Comparison of ENCODE assay signal across 12 cellular contexts in genomic region chr11:109914809-109915653, GRCh38.
DNase-seq lines count a peak whose midpoint lies in the region; ATAC-seq, FAIRE-seq and TF ChIP-seq lines count a peak whose summit lies in the region.
"Had no signal": no experiment of that assay in that cellular context is flagged by ENCODE, and none has a peak within 500 bp of the region (broad histone marks: within the 10 kb centered on the region; RNA-seq: fewer than 3 reads in every experiment).

No MANE protein-coding gene starts in this region.

- no peaks in the 10 kb centered on the region for H3K79me2 ChIP-seq in K562 (ENCODE audit: control insufficient read depth, insufficient read depth, low read length)

- H3K4me3 ChIP-seq in K562, result no peak overlapping the region
- H3K4me3 ChIP-seq: mucosa of descending colon, suprapubic skin had no signal

- no peaks in the 10 kb centered on the region for H3K36me3 ChIP-seq in K562 (ENCODE audit: control insufficient read depth, insufficient read depth, low read length)
- H3K36me3 ChIP-seq: suprapubic skin had no signal

- H2AFZ ChIP-seq in K562 (ENCODE audit: low read depth, low read length), result peak overlapping the region; percentile 57; the same call in 1 of the 2 replicates

- H4K20me1 ChIP-seq in K562 (replicated peaks; ENCODE audit: control insufficient read depth, insufficient read depth, low read length), result no peaks in the 10 kb centered on the region

- no peak overlapping the region for H3K4me2 ChIP-seq in K562 (ENCODE audit: insufficient read depth, low read length)

- DNase-seq in DMS53 treated with DMSO at 0.1 percent for 48 hours (lab: John Stamatoyannopoulos, UW; ENCODE audit: unreplicated experiment), result peak; percentile 23
- peak in 1 of 4 experiments; percentile 15 for DNase-seq in K562 (ENCODE audit: extremely low read depth in 1 of 4, low spot score in 3 of 4)
- DNase-seq in lung microvascular endothelial cell (ENCODE audit: low read depth in 2 of 2), result peak; percentile 48 to 96
- no peak for DNase-seq in anterior cingulate cortex (lab: John Stamatoyannopoulos, UW)
- no peak for DNase-seq in NCI-H748 (lab: John Stamatoyannopoulos, UW; ENCODE audit: unreplicated experiment)
- no peak for DNase-seq in dedifferentiated amniotic fluid mesenchymal stem cell (ENCODE audit: extremely low spot score)
- DNase-seq: mucosa of descending colon, NCI-H2227 treated with DMSO at 0.1 percent for 48 hours had no signal

- H3K9me3 ChIP-seq in K562 (replicated peaks; ENCODE audit: control insufficient read depth, insufficient read depth, low read depth, low read length), result no peaks in the 10 kb centered on the region
- H3K9me3 ChIP-seq: mucosa of descending colon had no signal

- TF ChIP-seq EP300 in K562 (IDR thresholded peaks at IDR 0.05; ENCODE audit: low read length), result no peak

- H3K27ac ChIP-seq in K562 (ENCODE audit: extremely low read depth, low read depth, low read length), result 0 out of 3 replicates have a peak overlapping the region, but pooled peaks have one; percentile 13
- H3K27ac ChIP-seq: C4-2B, suprapubic skin had no signal

- in situ Hi-C loops in K562 (cut with MboI), result no loop called here

- no TSS peak for BruUV-seq in K562 (replicated peaks; lab: Mats Ljungman, UMichigan)

- TF ChIP-seq RAD21 in K562 (CRISPR knock-in tag; conservative IDR thresholded peaks at IDR 0.05 in 1 of 2, IDR thresholded peaks at IDR 0.05 in 1 of 2), result no peak

- ATAC-seq in HG03520 (IDR thresholded peaks at IDR 0.05; ENCODE audit: unreplicated experiment) (peak; percentile 53), K562 (peak; percentile 75), HG03159 (IDR thresholded peaks at IDR 0.05; ENCODE audit: unreplicated experiment) (no peak)
- ATAC-seq: mucosa of descending colon had no signal

- CTCF ChIA-PET in K562 (lab: Yijun Ruan, JAX; ENCODE audit: low intra/inter-chr PET ratio), result no interaction called here

- no peak overlapping the region for H3K9ac ChIP-seq in K562 (ENCODE audit: insufficient read depth in 1 of 2, low read depth in 2 of 2, low read length in 2 of 2)

- no peaks in the 10 kb centered on the region for H3K27me3 ChIP-seq in K562 (ENCODE audit: control insufficient read depth in 2 of 2, insufficient read depth in 2 of 2, low read length in 2 of 2)
- H3K27me3 ChIP-seq: suprapubic skin had no signal

- POLR2A ChIA-PET in K562 (lab: Yijun Ruan, JAX), result interaction anchor here (0.5 to 0.9 kb wide), 2 partner anchors 13 to 1041 kb away, joined by 3 to 4 read pairs; no protein-coding TSS in a partner anchor

- intact Hi-C loops in K562 (cut with micrococcal nuclease), result no loop called here

- H3K9me1 ChIP-seq in K562 (ENCODE audit: control insufficient read depth, insufficient read depth, low read length), result no peaks in the 10 kb centered on the region

- WGBS in K562 (ENCODE audit: insufficient coverage, low coverage, missing lambda C conversion rate), result 7% methylated on average over 5 of the region's 5 CpGs

- no peak for TF ChIP-seq POLR2A in K562 (conservative IDR thresholded peaks at IDR 0.05)

- H3K4me1 ChIP-seq in K562 (replicated peaks in 1 of 2; ENCODE audit: control insufficient read depth in 2 of 2, insufficient read depth in 2 of 2, low read length in 2 of 2), result peaks cover 0 to 2% of the 10 kb centered on the region in 2 experiments; a peak in 1 of 5 replicates

- FAIRE-seq in K562 (lab: Jason Lieb, UNC), result peak; percentile 37

- TF ChIP-seq CTCF in K562 (IDR thresholded peaks at IDR 0.05 in 2 of 3, conservative IDR thresholded peaks at IDR 0.05 in 1 of 3; ENCODE audit: insufficient read depth in 2 of 3, low read depth in 1 of 3, low read length in 3 of 3), result no peak

TF ChIP-seq in K562, 482 proteins besides CTCF, POLR2A, EP300 and RAD21 (continues in another document):
- TF ChIP-seq SMARCA4 (IDR thresholded peaks at IDR 0.05) (peak; percentile 55; the same call in 1 of the 2 replicates), BACH1 (tag; IDR thresholded peaks at IDR 0.05) (peak; percentile 74; the same call in 1 of the 2 replicates), JUND (IDR thresholded peaks at IDR 0.05; ENCODE audit: borderline replicate concordance, low read depth, low read length) (peak; percentile 89), JUND (tag; IDR thresholded peaks at IDR 0.05; ENCODE audit: borderline replicate concordance, low read depth, low read length) (peak; percentile 75; the same call in 2 of the 3 replicates), RBM14 (IDR thresholded peaks at IDR 0.05; ENCODE audit: borderline replicate concordance, insufficient read depth, low read depth, low read length) (no peak), MAFF (IDR thresholded peaks at IDR 0.05; ENCODE audit: low read length) (no peak), HMG20A (CRISPR knock-in tag; conservative IDR thresholded peaks at IDR 0.05) (no peak), NCOR1 (IDR thresholded peaks at IDR 0.05) (no peak), MCM7 (IDR thresholded peaks at IDR 0.05) (no peak), ZNF518B (CRISPR knock-in tag; IDR thresholded peaks at IDR 0.05) (no peak), POLR2B (IDR thresholded peaks at IDR 0.05; ENCODE audit: low read depth, partially characterized antibody) (no peak), ELF2 (CRISPR knock-in tag; IDR thresholded peaks at IDR 0.05) (no peak), SMARCC2 (IDR thresholded peaks at IDR 0.05; ENCODE audit: low read depth) (no peak), TSC22D4 (tag; IDR thresholded peaks at IDR 0.05) (no peak), SRSF3 (IDR thresholded peaks at IDR 0.05; ENCODE audit: insufficient read depth, low read length) (no peak), DPF2 (IDR thresholded peaks at IDR 0.05) (peak; percentile 52; the same call in 1 of the 2 replicates), NCOA6 (IDR thresholded peaks at IDR 0.05) (no peak), DACH1 (IDR thresholded peaks at IDR 0.05; ENCODE audit: partially characterized antibody) (no peak), PATZ1 (CRISPR knock-in tag; IDR thresholded peaks at IDR 0.05; ENCODE audit: borderline replicate concordance) (no peak), ZBTB43 (CRISPR knock-in tag; IDR thresholded peaks at IDR 0.05) (no peak), E2F4 (CRISPR knock-in tag; IDR thresholded peaks at IDR 0.05; ENCODE audit: low read depth) (no peak)

Comparison
In these comparisons a context has a peak if more than half of its experiments do, and no peak if none do; other contexts are left out.
1. DNase-seq: peak in DMS53 treated with DMSO at 0.1 percent for 48 hours (single experiment) and lung microvascular endothelial cell (2 of 2); none in anterior cingulate cortex (0 of 58), NCI-H748 (single experiment) and dedifferentiated amniotic fluid mesenchymal stem cell (single experiment).